In genomic region chr1:66294692-66295384, GRCh38 we compare ENCODE assay signal across 10 cellular contexts.
DNase-seq lines count a peak whose midpoint lies in the region; ATAC-seq lines count a peak whose summit lies in the region.
"Had no signal": no experiment of that assay in that cellular context is flagged by ENCODE, and none has a peak within 500 bp of the region (broad histone marks: within the 10 kb centered on the region; RNA-seq: fewer than 3 reads in every experiment).

No MANE protein-coding gene starts in this region.

- no peaks in the 10 kb centered on the region for H3K9me3 Mint-ChIP-seq in activated CD4-positive, alpha-beta T cell treated with anti-CD3 and anti-CD28 coated beads for 36 hours (ENCODE audit: low read depth)
- no peaks in the 10 kb centered on the region for H3K9me3 Mint-ChIP-seq in activated naive CD8-positive, alpha-beta T cell (ENCODE audit: low read depth)
- H3K9me3 Mint-ChIP-seq: nephron had no signal

- peak; percentile 41 for DNase-seq in activated CD4-positive, alpha-beta T cell treated with anti-CD3 and anti-CD28 coated beads for 36 hours
- no peak for DNase-seq in activated CD4-positive, alpha-beta T cell treated with anti-CD3 and anti-CD28 coated beads, Interleukin-2, amount 50 U/mL, for 48 hours
- DNase-seq in glomerular visceral epithelial cell (ENCODE audit: extremely low spot score) (peak; percentile 32), MV-4-11 (lab: John Stamatoyannopoulos, UW) (no peak), UCSD-AML1 (lab: John Stamatoyannopoulos, UW; ENCODE audit: unreplicated experiment) (no peak), HUDEP-2 (lab: John Stamatoyannopoulos, UW; ENCODE audit: unreplicated experiment in 76 of 76) (no peak)
- DNase-seq: KBM-7 had no signal

- H3K36me3 ChIP-seq in subcutaneous abdominal adipose tissue (ENCODE audit: control insufficient read depth in 5 of 5, insufficient read depth in 5 of 5, low read length in 5 of 5) = no peaks in the 10 kb centered on the region

- H3K27ac Mint-ChIP-seq in activated CD4-positive, alpha-beta T cell treated with anti-CD3 and anti-CD28 coated beads for 36 hours = peak overlapping the region; percentile 81
- H3K27ac Mint-ChIP-seq in activated naive CD8-positive, alpha-beta T cell = peak overlapping the region; percentile 93
- H3K27ac Mint-ChIP-seq: nephron had no signal

- no peak overlapping the region for H3K9ac ChIP-seq in subcutaneous abdominal adipose tissue (ENCODE audit: low read length in 5 of 5)

- POLR2A ChIA-PET in activated CD4-positive, alpha-beta T cell treated with anti-CD3 and anti-CD28 coated beads for 36 hours (lab: Charles Lee) = interaction anchor here (0.6 to 0.9 kb wide), 4 partner anchors 37 to 65 kb away, joined by 4 to 6 read pairs (median 4); no protein-coding TSS in a partner anchor

- H3K4me3 ChIP-seq in subcutaneous abdominal adipose tissue (ENCODE audit: low read depth in 1 of 5, low read length in 5 of 5) = no peak overlapping the region

- intact Hi-C loops in activated CD4-positive, alpha-beta T cell treated with anti-CD3 and anti-CD28 coated beads for 36 hours (cut with DNase I, micrococcal nuclease) = no loop called here

- no peaks in the 10 kb centered on the region for H3K4me1 ChIP-seq in subcutaneous abdominal adipose tissue (ENCODE audit: control insufficient read depth in 5 of 5, insufficient read depth in 5 of 5, low read length in 5 of 5)

- no peaks in the 10 kb centered on the region for H3K9me3 ChIP-seq in subcutaneous abdominal adipose tissue (ENCODE audit: control insufficient read depth in 5 of 5, low read length in 5 of 5)

- H3K27me3 Mint-ChIP-seq in activated CD4-positive, alpha-beta T cell treated with anti-CD3 and anti-CD28 coated beads for 36 hours = no peaks in the 10 kb centered on the region
- no peaks in the 10 kb centered on the region for H3K27me3 Mint-ChIP-seq in activated naive CD8-positive, alpha-beta T cell

- H3K4me3 Mint-ChIP-seq in activated CD4-positive, alpha-beta T cell treated with anti-CD3 and anti-CD28 coated beads for 36 hours = no peak overlapping the region
- peak overlapping the region; percentile 58 for H3K4me3 Mint-ChIP-seq in activated naive CD8-positive, alpha-beta T cell
- H3K4me3 Mint-ChIP-seq: nephron had no signal

- H3K27me3 ChIP-seq in subcutaneous abdominal adipose tissue (ENCODE audit: control insufficient read depth in 5 of 5, insufficient read depth in 4 of 5, low read length in 5 of 5) = no peaks in the 10 kb centered on the region

- peaks cover 52% of the 10 kb centered on the region for H3K4me1 Mint-ChIP-seq in activated CD4-positive, alpha-beta T cell treated with anti-CD3 and anti-CD28 coated beads for 36 hours
- H3K4me1 Mint-ChIP-seq in activated naive CD8-positive, alpha-beta T cell (ENCODE audit: low read depth) = peaks cover 40% of the 10 kb centered on the region
- H3K4me1 Mint-ChIP-seq: nephron had no signal

- peak; percentile 90 for ATAC-seq in activated CD4-positive, alpha-beta T cell treated with anti-CD3 and anti-CD28 coated beads for 36 hours

- CTCF ChIA-PET in activated CD4-positive, alpha-beta T cell treated with anti-CD3 and anti-CD28 coated beads for 36 hours (lab: Charles Lee) = interaction anchor here (0.7 to 2.0 kb wide), 7 partner anchors 9 to 152 kb away, joined by 3 to 10 read pairs (median 4); no protein-coding TSS in a partner anchor

- H3K36me3 Mint-ChIP-seq in activated CD4-positive, alpha-beta T cell treated with anti-CD3 and anti-CD28 coated beads for 36 hours (ENCODE audit: low read depth) = no peaks in the 10 kb centered on the region
- peaks cover 2% of the 10 kb centered on the region for H3K36me3 Mint-ChIP-seq in activated naive CD8-positive, alpha-beta T cell

- peak overlapping the region; percentile 38 for H3K27ac ChIP-seq in subcutaneous abdominal adipose tissue (ENCODE audit: low read depth, low read length)

Comparison
In these comparisons a context has a peak if more than half of its experiments do, and no peak if none do; other contexts are left out.
1. DNase-seq: peak in activated CD4-positive, alpha-beta T cell treated with anti-CD3 and anti-CD28 coated beads for 36 hours (single experiment) and glomerular visceral epithelial cell (single experiment); none in activated CD4-positive, alpha-beta T cell treated with anti-CD3 and anti-CD28 coated beads, Interleukin-2, amount 50 U/mL, for 48 hours (0 of 2), MV-4-11 (single experiment), UCSD-AML1 (single experiment) and HUDEP-2 (0 of 76).